Comparison of ENCODE assay signal across 2 cellular contexts in genomic region chr3:11235385-11235784, GRCh38.
TF ChIP-seq lines count a peak whose summit lies in the region.

No MANE protein-coding gene starts in this region.

TF ChIP-seq in IMR-90, 13 proteins besides CTCF, POLR2A, EP300 and RAD21:
- TF ChIP-seq CHD1 (IDR thresholded peaks at IDR 0.05; ENCODE audit: low read depth, low read length) (no peak), FOS (IDR thresholded peaks at IDR 0.05; ENCODE audit: low read depth, low read length) (no peak), MAFK (IDR thresholded peaks at IDR 0.05; ENCODE audit: low read depth, low read length) (no peak), SMC3 (IDR thresholded peaks at IDR 0.05; ENCODE audit: low read depth, low read length) (no peak), MAZ (IDR thresholded peaks at IDR 0.05; ENCODE audit: borderline replicate concordance, low read depth, low read length) (no peak), NFE2L2 (IDR thresholded peaks at IDR 0.05; ENCODE audit: low read depth, low read length) (no peak)
TF ChIP-seq in IMR-90: peak in this region for 0.

TF ChIP-seq in K562, 482 proteins besides CTCF, POLR2A, EP300 and RAD21:
- no peak for TF ChIP-seq SMAD4 (CRISPR knock-in tag; conservative IDR thresholded peaks at IDR 0.05)
- no peak for TF ChIP-seq DNMT1 (IDR thresholded peaks at IDR 0.05)
- no peak for TF ChIP-seq CBFB (CRISPR knock-in tag; IDR thresholded peaks at IDR 0.05)
- TF ChIP-seq MTA2 (IDR thresholded peaks at IDR 0.05; ENCODE audit: low read depth): no peak
- no peak for TF ChIP-seq NELFE (IDR thresholded peaks at IDR 0.05; ENCODE audit: insufficient read depth, insufficient read length)
- no peak for TF ChIP-seq SUPT5H (IDR thresholded peaks at IDR 0.05)
- TF ChIP-seq CGGBP1 (CRISPR knock-in tag; IDR thresholded peaks at IDR 0.05): no peak
- peak; percentile 63; the same call in 1 of the 2 replicates for TF ChIP-seq TFAP4 (CRISPR knock-in tag; IDR thresholded peaks at IDR 0.05; ENCODE audit: borderline replicate concordance)
